14 cellular contexts compared by ENCODE assay signal in genomic region chr2:23009545-23010149, GRCh38.
A peak's percentile ranks its signal among the peaks of the same experiment; 100 is the strongest.
DNase-seq lines count a peak whose midpoint lies in the region; ATAC-seq and TF ChIP-seq lines count a peak whose summit lies in the region.
"Had no signal": no experiment of that assay in that cellular context is flagged by ENCODE, and none has a peak within 500 bp of the region (broad histone marks: within the 10 kb centered on the region; RNA-seq: fewer than 3 reads in every experiment).

No MANE protein-coding gene starts in this region.

- WGBS in testis, 2 donors: 62 to 65% methylated on average over 4 to 7 of the region's 7 CpGs

- intact Hi-C loops in testis (cut with DNase I; ENCODE audit: low total_unique reads): no loop called here

- TF ChIP-seq CTCF in testis (IDR thresholded peaks at IDR 0.05): no peak

- H3K9me3 ChIP-seq in testis: no peaks in the 10 kb centered on the region

- no peak overlapping the region for H3K27ac ChIP-seq in testis
- H3K27ac ChIP-seq: 22Rv1 had no signal

- H3K4me3 ChIP-seq in testis: no peak overlapping the region

- H3K27me3 ChIP-seq in testis: no peaks in the 10 kb centered on the region

- DNase-seq in DMS 273 (lab: John Stamatoyannopoulos, UW; ENCODE audit: unreplicated experiment) (peak; percentile 16), DMS 273 treated with DMSO at 0.1 percent for 48 hours (lab: John Stamatoyannopoulos, UW) (no peak), cerebellar cortex (ENCODE audit: low spot score) (peak; percentile 93), left lobe of liver (ENCODE audit: low spot score) (no peak), testis (peak; percentile 77), NCI-H82 (lab: John Stamatoyannopoulos, UW) (no peak)
- no peak for DNase-seq in effector memory CD8-positive, alpha-beta T cell
- DNase-seq: activated T-cell treated with anti-CD3 and anti-CD28 coated beads, Interleukin-2, amount 50 U/mL, for 1 hour; central memory CD4-positive, alpha-beta T cell; NCI-H187; RPMI8226; stimulated activated CD8-positive, alpha-beta memory T cell treated with anti-CD3 and anti-CD28 coated beads, Interleukin-4, amount 100 ng/mL, for 48 hours had no signal

- no peak overlapping the region for H3K4me3 Mint-ChIP-seq in effector memory CD8-positive, alpha-beta T cell

- no peaks in the 10 kb centered on the region for H3K36me3 Mint-ChIP-seq in effector memory CD8-positive, alpha-beta T cell (ENCODE audit: insufficient read depth)

- TF ChIP-seq POLR2A in testis (IDR thresholded peaks at IDR 0.05): no peak

- ATAC-seq in left lobe of liver (peak; percentile 40), GM18519 (IDR thresholded peaks at IDR 0.05; ENCODE audit: low FRiP score, unreplicated experiment) (no peak)
- no peak for ATAC-seq in effector memory CD8-positive, alpha-beta T cell (replicated peaks)

- no peaks in the 10 kb centered on the region for H3K27me3 Mint-ChIP-seq in effector memory CD8-positive, alpha-beta T cell

- no peak overlapping the region for H3K27ac Mint-ChIP-seq in effector memory CD8-positive, alpha-beta T cell

- H3K36me3 ChIP-seq in testis (ENCODE audit: low read depth, missing control alignments): no peaks in the 10 kb centered on the region

- no peaks in the 10 kb centered on the region for H3K4me1 Mint-ChIP-seq in effector memory CD8-positive, alpha-beta T cell (ENCODE audit: low read depth in 2 of 2)

- H3K9me3 Mint-ChIP-seq in effector memory CD8-positive, alpha-beta T cell: peaks cover 0 to 2% of the 10 kb centered on the region in 2 donors

- H3K4me1 ChIP-seq in testis: peaks cover 8% of the 10 kb centered on the region

Comparison
In these comparisons a context has a peak if more than half of its experiments do, and no peak if none do; other contexts are left out.
1. DNase-seq: peak in DMS 273 (single experiment), cerebellar cortex (single experiment) and testis (single experiment); none in DMS 273 treated with DMSO at 0.1 percent for 48 hours (single experiment), left lobe of liver (single experiment), NCI-H82 (single experiment) and effector memory CD8-positive, alpha-beta T cell (0 of 3).